In genomic region chr1:77950873-77951272, GRCh38 we compare ENCODE assay signal across 9 cellular contexts.
DNase-seq lines count a peak whose midpoint lies in the region; ATAC-seq lines count a peak whose summit lies in the region.
"Had no signal": no experiment of that assay in that cellular context is flagged by ENCODE, and none has a peak within 500 bp of the region (broad histone marks: within the 10 kb centered on the region; RNA-seq: fewer than 3 reads in every experiment).

No MANE protein-coding gene starts in this region.

- peaks cover 16% of the 10 kb centered on the region for H3K36me3 Mint-ChIP-seq in activated naive CD8-positive, alpha-beta T cell

- peak; percentile 72 for ATAC-seq in GM18517 (IDR thresholded peaks at IDR 0.05; ENCODE audit: unreplicated experiment)
- ATAC-seq in GM19468 (IDR thresholded peaks at IDR 0.05; ENCODE audit: extremely low read depth, unreplicated experiment): peak; percentile 21
- peak; percentile 60 for ATAC-seq in HG03139 (IDR thresholded peaks at IDR 0.05; ENCODE audit: unreplicated experiment)

- H3K9me3 Mint-ChIP-seq in activated naive CD8-positive, alpha-beta T cell (ENCODE audit: low read depth): no peaks in the 10 kb centered on the region

- peak overlapping the region; percentile 90 for H3K27ac Mint-ChIP-seq in activated naive CD8-positive, alpha-beta T cell

- DNase-seq in iPS-NIHi11 (ENCODE audit: low spot score): no peak
- DNase-seq in NK-92 (lab: John Stamatoyannopoulos, UW; ENCODE audit: unreplicated experiment): no peak
- DNase-seq in globus pallidus (ENCODE audit: low spot score): no peak
- DNase-seq: NCI-H1092 treated with DMSO at 0.1 percent for 48 hours, Right ventricle myocardium superior had no signal

- H3K4me3 Mint-ChIP-seq in activated naive CD8-positive, alpha-beta T cell: peak overlapping the region; percentile 60

- H3K27me3 Mint-ChIP-seq in activated naive CD8-positive, alpha-beta T cell: no peaks in the 10 kb centered on the region

- H3K4me1 Mint-ChIP-seq in activated naive CD8-positive, alpha-beta T cell (ENCODE audit: low read depth): peaks cover 39% of the 10 kb centered on the region

Comparison
In these comparisons a context has a peak if more than half of its experiments do, and no peak if none do; other contexts are left out.
1. ATAC-seq: peak in every context shown above with its lines; median percentile 72 in GM18517; 60 in HG03139; 21 in GM19468.